ENCODE assay signal across 1 cellular context in genomic region chr19:43595999-43596841, GRCh38.
A peak's percentile ranks its signal among the peaks of the same experiment; 100 is the strongest.
TF ChIP-seq lines count a peak whose summit lies in the region.

Gene IRGQ (minus strand): TSS chr19:43596134. CDS start chr19:43595338, 796 bp downstream.
Gene ZNF576 (plus strand): TSS chr19:43596595. CDS start chr19:43597109, 514 bp downstream.

TF ChIP-seq in K562, 482 proteins besides CTCF, POLR2A, EP300 and RAD21 (continued from another document and continues in another):
- TF ChIP-seq MYC (IDR thresholded peaks at IDR 0.05; ENCODE audit: low read depth, low read length) (no peak; the same call in 1 of the 2 replicates), MYC (CRISPR knock-in tag; IDR thresholded peaks at IDR 0.05; ENCODE audit: borderline replicate concordance, low read depth) (peak; percentile 72; the same call in 1 of the 2 replicates), RFX1 (IDR thresholded peaks at IDR 0.05) (no peak), HDAC3 (IDR thresholded peaks at IDR 0.05; ENCODE audit: borderline replicate concordance, partially characterized antibody) (peak; percentile 0), ZNF134 (CRISPR knock-in tag; conservative IDR thresholded peaks at IDR 0.05) (0 out of 2 replicates have a peak, but pooled peaks have one; percentile 34), ZKSCAN1 (IDR thresholded peaks at IDR 0.05; ENCODE audit: low read depth, low read length) (0 out of 2 replicates have a peak, but pooled peaks have one; percentile 52), XRCC4 (IDR thresholded peaks at IDR 0.05; ENCODE audit: extremely low read depth, insufficient read depth, insufficient read length) (no peak), DACH1 (IDR thresholded peaks at IDR 0.05; ENCODE audit: partially characterized antibody) (peak; percentile 97), RNF2 (IDR thresholded peaks at IDR 0.05) (no peak), C11orf30 (IDR thresholded peaks at IDR 0.05; ENCODE audit: low read depth) (peak; percentile 99), ZNF143 (CRISPR knock-in tag; IDR thresholded peaks at IDR 0.05) (0 out of 2 replicates have a peak, but pooled peaks have one; percentile 25), ETS2 (tag; IDR thresholded peaks at IDR 0.05; ENCODE audit: borderline replicate concordance, poor library complexity, severe bottlenecking) (no peak), YY1 (IDR thresholded peaks at IDR 0.05; ENCODE audit: borderline replicate concordance in 1 of 3, control insufficient read depth in 1 of 3, extremely low read depth in 1 of 3, insufficient read depth in 3 of 3, insufficient read length in 1 of 3, insufficient replicate concordance in 2 of 3, low read depth in 1 of 3, low read length in 2 of 3) (peak in 1 of 3 experiments; percentile 14), CXXC5 (CRISPR knock-in tag; IDR thresholded peaks at IDR 0.05) (peak; percentile 52), MXI1 (IDR thresholded peaks at IDR 0.05; ENCODE audit: low read depth, low read length) (0 out of 2 replicates have a peak, but pooled peaks have one; percentile 38), ZNF124 (CRISPR knock-in tag; IDR thresholded peaks at IDR 0.05) (no peak), GATA2 (CRISPR knock-in tag; IDR thresholded peaks at IDR 0.05) (no peak), ZNF444 (CRISPR knock-in tag; IDR thresholded peaks at IDR 0.05) (no peak), NEUROD1 (IDR thresholded peaks at IDR 0.05; ENCODE audit: borderline replicate concordance, low read depth, low read length, partially characterized antibody) (peak; percentile 81), HMG20A (CRISPR knock-in tag; conservative IDR thresholded peaks at IDR 0.05) (peak; percentile 50; the same call in 1 of the 2 replicates), HNRNPL (IDR thresholded peaks at IDR 0.05; ENCODE audit: low read depth, low read length) (no peak), DIDO1 (tag; IDR thresholded peaks at IDR 0.05; ENCODE audit: low read depth) (peak; percentile 94), KLF13 (tag; IDR thresholded peaks at IDR 0.05; ENCODE audit: borderline replicate concordance, low read depth) (peak; percentile 94), FOXK1 (CRISPR knock-in tag; IDR thresholded peaks at IDR 0.05; ENCODE audit: borderline replicate concordance) (peak; percentile 56; the same call in 1 of the 2 replicates), FOXJ2 (tag; IDR thresholded peaks at IDR 0.05) (0 out of 2 replicates have a peak, but pooled peaks have one; percentile 68), ILF3 (IDR thresholded peaks at IDR 0.05; ENCODE audit: borderline replicate concordance) (no peak; the same call in 1 of the 2 replicates), NFE2 (IDR thresholded peaks at IDR 0.05; ENCODE audit: low read depth) (peak; percentile 98), ARID1B (IDR thresholded peaks at IDR 0.05) (peak; percentile 49; the same call in 1 of the 2 replicates), KHSRP (IDR thresholded peaks at IDR 0.05) (peak; percentile 70), JUN (IDR thresholded peaks at IDR 0.05; ENCODE audit: borderline replicate concordance, low read depth, low read length) (0 out of 2 replicates have a peak, but pooled peaks have one; percentile 32), JUN (CRISPR knock-in tag; IDR thresholded peaks at IDR 0.05; ENCODE audit: borderline replicate concordance) (no peak; the same call in 1 of the 2 replicates), SAFB (IDR thresholded peaks at IDR 0.05; ENCODE audit: borderline replicate concordance, low read depth, low read length) (no peak), CBFA2T2 (conservative IDR thresholded peaks at IDR 0.05) (no peak), HMBOX1 (IDR thresholded peaks at IDR 0.05) (no peak), KDM1A (IDR thresholded peaks at IDR 0.05) (peak in 1 of 2 experiments; percentile 20; a peak in 3 of 4 replicates), COPS2 (conservative IDR thresholded peaks at IDR 0.05) (no peak), RREB1 (CRISPR knock-in tag; IDR thresholded peaks at IDR 0.05) (peak; percentile 89), ZNF3 (CRISPR knock-in tag; IDR thresholded peaks at IDR 0.05) (no peak), SMARCE1 (IDR thresholded peaks at IDR 0.05) (no peak; the same call in 1 of the 2 replicates)
- TF ChIP-seq, protein P1, sequence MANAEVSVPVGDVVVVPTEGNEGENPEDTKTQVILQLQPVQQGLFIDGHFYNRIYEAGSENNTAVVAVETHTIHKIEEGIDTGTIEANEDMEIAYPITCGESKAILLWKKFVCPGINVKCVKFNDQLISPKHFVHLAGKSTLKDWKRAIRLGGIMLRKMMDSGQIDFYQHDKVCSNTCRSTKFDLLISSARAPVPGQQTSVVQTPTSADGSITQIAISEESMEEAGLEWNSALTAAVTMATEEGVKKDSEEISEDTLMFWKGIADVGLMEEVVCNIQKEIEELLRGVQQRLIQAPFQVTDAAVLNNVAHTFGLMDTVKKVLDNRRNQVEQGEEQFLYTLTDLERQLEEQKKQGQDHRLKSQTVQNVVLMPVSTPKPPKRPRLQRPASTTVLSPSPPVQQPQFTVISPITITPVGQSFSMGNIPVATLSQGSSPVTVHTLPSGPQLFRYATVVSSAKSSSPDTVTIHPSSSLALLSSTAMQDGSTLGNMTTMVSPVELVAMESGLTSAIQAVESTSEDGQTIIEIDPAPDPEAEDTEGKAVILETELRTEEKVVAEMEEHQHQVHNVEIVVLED (CRISPR knock-in tag; IDR thresholded peaks at IDR 0.05) = peak; percentile 48; the same call in 1 of the 2 replicates
- TF ChIP-seq, protein P2, sequence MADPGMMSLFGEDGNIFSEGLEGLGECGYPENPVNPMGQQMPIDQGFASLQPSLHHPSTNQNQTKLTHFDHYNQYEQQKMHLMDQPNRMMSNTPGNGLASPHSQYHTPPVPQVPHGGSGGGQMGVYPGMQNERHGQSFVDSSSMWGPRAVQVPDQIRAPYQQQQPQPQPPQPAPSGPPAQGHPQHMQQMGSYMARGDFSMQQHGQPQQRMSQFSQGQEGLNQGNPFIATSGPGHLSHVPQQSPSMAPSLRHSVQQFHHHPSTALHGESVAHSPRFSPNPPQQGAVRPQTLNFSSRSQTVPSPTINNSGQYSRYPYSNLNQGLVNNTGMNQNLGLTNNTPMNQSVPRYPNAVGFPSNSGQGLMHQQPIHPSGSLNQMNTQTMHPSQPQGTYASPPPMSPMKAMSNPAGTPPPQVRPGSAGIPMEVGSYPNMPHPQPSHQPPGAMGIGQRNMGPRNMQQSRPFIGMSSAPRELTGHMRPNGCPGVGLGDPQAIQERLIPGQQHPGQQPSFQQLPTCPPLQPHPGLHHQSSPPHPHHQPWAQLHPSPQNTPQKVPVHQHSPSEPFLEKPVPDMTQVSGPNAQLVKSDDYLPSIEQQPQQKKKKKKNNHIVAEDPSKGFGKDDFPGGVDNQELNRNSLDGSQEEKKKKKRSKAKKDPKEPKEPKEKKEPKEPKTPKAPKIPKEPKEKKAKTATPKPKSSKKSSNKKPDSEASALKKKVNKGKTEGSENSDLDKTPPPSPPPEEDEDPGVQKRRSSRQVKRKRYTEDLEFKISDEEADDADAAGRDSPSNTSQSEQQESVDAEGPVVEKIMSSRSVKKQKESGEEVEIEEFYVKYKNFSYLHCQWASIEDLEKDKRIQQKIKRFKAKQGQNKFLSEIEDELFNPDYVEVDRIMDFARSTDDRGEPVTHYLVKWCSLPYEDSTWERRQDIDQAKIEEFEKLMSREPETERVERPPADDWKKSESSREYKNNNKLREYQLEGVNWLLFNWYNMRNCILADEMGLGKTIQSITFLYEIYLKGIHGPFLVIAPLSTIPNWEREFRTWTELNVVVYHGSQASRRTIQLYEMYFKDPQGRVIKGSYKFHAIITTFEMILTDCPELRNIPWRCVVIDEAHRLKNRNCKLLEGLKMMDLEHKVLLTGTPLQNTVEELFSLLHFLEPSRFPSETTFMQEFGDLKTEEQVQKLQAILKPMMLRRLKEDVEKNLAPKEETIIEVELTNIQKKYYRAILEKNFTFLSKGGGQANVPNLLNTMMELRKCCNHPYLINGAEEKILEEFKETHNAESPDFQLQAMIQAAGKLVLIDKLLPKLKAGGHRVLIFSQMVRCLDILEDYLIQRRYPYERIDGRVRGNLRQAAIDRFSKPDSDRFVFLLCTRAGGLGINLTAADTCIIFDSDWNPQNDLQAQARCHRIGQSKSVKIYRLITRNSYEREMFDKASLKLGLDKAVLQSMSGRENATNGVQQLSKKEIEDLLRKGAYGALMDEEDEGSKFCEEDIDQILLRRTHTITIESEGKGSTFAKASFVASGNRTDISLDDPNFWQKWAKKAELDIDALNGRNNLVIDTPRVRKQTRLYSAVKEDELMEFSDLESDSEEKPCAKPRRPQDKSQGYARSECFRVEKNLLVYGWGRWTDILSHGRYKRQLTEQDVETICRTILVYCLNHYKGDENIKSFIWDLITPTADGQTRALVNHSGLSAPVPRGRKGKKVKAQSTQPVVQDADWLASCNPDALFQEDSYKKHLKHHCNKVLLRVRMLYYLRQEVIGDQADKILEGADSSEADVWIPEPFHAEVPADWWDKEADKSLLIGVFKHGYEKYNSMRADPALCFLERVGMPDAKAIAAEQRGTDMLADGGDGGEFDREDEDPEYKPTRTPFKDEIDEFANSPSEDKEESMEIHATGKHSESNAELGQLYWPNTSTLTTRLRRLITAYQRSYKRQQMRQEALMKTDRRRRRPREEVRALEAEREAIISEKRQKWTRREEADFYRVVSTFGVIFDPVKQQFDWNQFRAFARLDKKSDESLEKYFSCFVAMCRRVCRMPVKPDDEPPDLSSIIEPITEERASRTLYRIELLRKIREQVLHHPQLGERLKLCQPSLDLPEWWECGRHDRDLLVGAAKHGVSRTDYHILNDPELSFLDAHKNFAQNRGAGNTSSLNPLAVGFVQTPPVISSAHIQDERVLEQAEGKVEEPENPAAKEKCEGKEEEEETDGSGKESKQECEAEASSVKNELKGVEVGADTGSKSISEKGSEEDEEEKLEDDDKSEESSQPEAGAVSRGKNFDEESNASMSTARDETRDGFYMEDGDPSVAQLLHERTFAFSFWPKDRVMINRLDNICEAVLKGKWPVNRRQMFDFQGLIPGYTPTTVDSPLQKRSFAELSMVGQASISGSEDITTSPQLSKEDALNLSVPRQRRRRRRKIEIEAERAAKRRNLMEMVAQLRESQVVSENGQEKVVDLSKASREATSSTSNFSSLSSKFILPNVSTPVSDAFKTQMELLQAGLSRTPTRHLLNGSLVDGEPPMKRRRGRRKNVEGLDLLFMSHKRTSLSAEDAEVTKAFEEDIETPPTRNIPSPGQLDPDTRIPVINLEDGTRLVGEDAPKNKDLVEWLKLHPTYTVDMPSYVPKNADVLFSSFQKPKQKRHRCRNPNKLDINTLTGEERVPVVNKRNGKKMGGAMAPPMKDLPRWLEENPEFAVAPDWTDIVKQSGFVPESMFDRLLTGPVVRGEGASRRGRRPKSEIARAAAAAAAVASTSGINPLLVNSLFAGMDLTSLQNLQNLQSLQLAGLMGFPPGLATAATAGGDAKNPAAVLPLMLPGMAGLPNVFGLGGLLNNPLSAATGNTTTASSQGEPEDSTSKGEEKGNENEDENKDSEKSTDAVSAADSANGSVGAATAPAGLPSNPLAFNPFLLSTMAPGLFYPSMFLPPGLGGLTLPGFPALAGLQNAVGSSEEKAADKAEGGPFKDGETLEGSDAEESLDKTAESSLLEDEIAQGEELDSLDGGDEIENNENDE (IDR thresholded peaks at IDR 0.05; ENCODE audit: low read depth, low read length) = no peak
- TF ChIP-seq, protein P3, sequence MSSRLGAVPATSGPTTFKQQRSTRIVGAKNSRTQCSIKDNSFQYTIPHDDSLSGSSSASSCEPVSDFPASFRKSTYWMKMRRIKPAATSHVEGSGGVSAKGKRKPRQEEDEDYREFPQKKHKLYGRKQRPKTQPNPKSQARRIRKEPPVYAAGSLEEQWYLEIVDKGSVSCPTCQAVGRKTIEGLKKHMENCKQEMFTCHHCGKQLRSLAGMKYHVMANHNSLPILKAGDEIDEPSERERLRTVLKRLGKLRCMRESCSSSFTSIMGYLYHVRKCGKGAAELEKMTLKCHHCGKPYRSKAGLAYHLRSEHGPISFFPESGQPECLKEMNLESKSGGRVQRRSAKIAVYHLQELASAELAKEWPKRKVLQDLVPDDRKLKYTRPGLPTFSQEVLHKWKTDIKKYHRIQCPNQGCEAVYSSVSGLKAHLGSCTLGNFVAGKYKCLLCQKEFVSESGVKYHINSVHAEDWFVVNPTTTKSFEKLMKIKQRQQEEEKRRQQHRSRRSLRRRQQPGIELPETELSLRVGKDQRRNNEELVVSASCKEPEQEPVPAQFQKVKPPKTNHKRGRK (tag; IDR thresholded peaks at IDR 0.05) = no peak
